In genomic region chr20:57598491-57598890, GRCh38 we compare ENCODE assay signal across 35 cellular contexts. TPM values are rescaled to one million over a fixed set of nuclear protein-coding genes. Genes with fewer than 3 reads are reported as not detected.
"Had no signal": no experiment of that assay in that cellular context is flagged by ENCODE, and none has a peak within 500 bp of the region (broad histone marks: within the 10 kb centered on the region; RNA-seq: fewer than 3 reads in every experiment).

No MANE protein-coding gene starts in this region.

- H3K9me3 Mint-ChIP-seq: activated B cell treated with CpG ODN at 0.5 μM for 24 hours; activated CD8-positive, alpha-beta T cell treated with anti-CD3 and anti-CD28 coated beads for 36 hours; activated T-cell treated with anti-CD3 and anti-CD28 coated beads, Interleukin-2, amount 50 U/mL, for 4 hours; activated T-helper 17 cell treated with anti-CD3 and anti-CD28 coated beads, Interleukin-2, amount 50 U/mL, for 72 hours; effector memory CD8-positive, alpha-beta T cell; T-helper 2 cell treated with Interferon-gamma antibody and Interleukin-4, amounts not matched to agents 5 μg/mL and 100 μg/mL, for 36 hours had no signal

- H3K4me3 Mint-ChIP-seq: activated CD8-positive, alpha-beta T cell treated with anti-CD3 and anti-CD28 coated beads for 36 hours; activated naive CD8-positive, alpha-beta T cell; activated T-cell treated with anti-CD3 and anti-CD28 coated beads, Interleukin-2, amount 50 U/mL, for 4 hours; activated T-helper 17 cell treated with anti-CD3 and anti-CD28 coated beads, Interleukin-2, amount 50 U/mL, for 72 hours; effector memory CD8-positive, alpha-beta T cell; T-helper 17 cell; T-helper 2 cell treated with Interferon-gamma antibody and Interleukin-4, amounts not matched to agents 5 μg/mL and 100 μg/mL, for 36 hours had no signal

- H3K27ac ChIP-seq: brain microvascular endothelial cell, esophagus muscularis mucosa, foreskin keratinocyte, gastroesophageal sphincter, WERI-Rb-1 had no signal

- ATAC-seq: activated CD4-positive, CD25-positive, alpha-beta regulatory T cell treated with anti-CD3 and anti-CD28 coated beads, Interleukin-2, amount 50 U/mL, for 24 hours; activated CD8-positive, alpha-beta T cell treated with anti-CD3 and anti-CD28 coated beads for 36 hours; activated T-cell treated with anti-CD3 and anti-CD28 coated beads, Interleukin-2, amount 50 U/mL, for 4 hours; activated T-helper 17 cell treated with anti-CD3 and anti-CD28 coated beads, Interleukin-2, amount 50 U/mL, for 72 hours; effector memory CD8-positive, alpha-beta T cell; foreskin keratinocyte; gastroesophageal sphincter; T-helper 17 cell had no signal

- DNase-seq: activated B cell treated with CpG ODN at 0.5 μM for 24 hours; activated CD4-positive, alpha-beta T cell treated with anti-CD3 and anti-CD28 coated beads for 48 hours; activated CD4-positive, alpha-beta T cell treated with anti-CD3 and anti-CD28 coated beads, Interleukin-2, amount 50 U/mL, for 1 hour; activated CD4-positive, alpha-beta T cell treated with anti-CD3 and anti-CD28 coated beads, Interleukin-2, amount 50 U/mL, for 48 hours; activated CD8-positive, alpha-beta memory T cell treated with anti-CD3 and anti-CD28 coated beads for 24 hours; activated CD8-positive, alpha-beta T cell treated with anti-CD3 and anti-CD28 coated beads for 36 hours; activated effector memory CD4-positive, alpha-beta T cell treated with Interleukin-2 at 50 U/mL for 16 hours; activated gamma-delta T cell treated with Interleukin-2 at 50 U/mL for 16 hours; activated naive CD4-positive, alpha-beta T cell treated with anti-CD3 and anti-CD28 coated beads, Interleukin-2, amount 50 U/mL, for 16 hours; activated naive CD4-positive, alpha-beta T cell treated with Interleukin-2 at 50 U/mL for 16 hours; activated T-cell treated with anti-CD3 and anti-CD28 coated beads, Interleukin-2, amount 50 U/mL, for 4 hours; amniotic stem cell; anterior cingulate cortex; brain microvascular endothelial cell; caudate nucleus; cortex of kidney; dermis blood vessel endothelial cell; effector CD4-positive, alpha-beta T cell; effector memory CD8-positive, alpha-beta T cell; erythroblast; foreskin keratinocyte; T-helper 1 cell; T-helper 17 cell; T1000; WERI-Rb-1 had no signal

- FAIRE-seq: astrocyte, colon had no signal

- H3K27me3 ChIP-seq: brain microvascular endothelial cell had no signal

- H3K4me3 ChIP-seq: esophagus muscularis mucosa, gastroesophageal sphincter had no signal

- H3K4me1 ChIP-seq: foreskin keratinocyte had no signal

- H3K9me3 ChIP-seq: esophagus muscularis mucosa, gastroesophageal sphincter had no signal

- H3K27ac Mint-ChIP-seq: activated B cell treated with CpG ODN at 0.5 μM for 24 hours; activated CD8-positive, alpha-beta T cell treated with anti-CD3 and anti-CD28 coated beads for 36 hours; activated naive CD8-positive, alpha-beta T cell; activated T-helper 17 cell treated with anti-CD3 and anti-CD28 coated beads, Interleukin-2, amount 50 U/mL, for 72 hours; effector memory CD8-positive, alpha-beta T cell; T-helper 17 cell; T-helper 2 cell treated with Interferon-gamma antibody and Interleukin-4, amounts not matched to agents 5 μg/mL and 100 μg/mL, for 36 hours had no signal

- H3K36me3 Mint-ChIP-seq: activated naive CD8-positive, alpha-beta T cell had no signal

- H3K36me3 ChIP-seq: brain microvascular endothelial cell, esophagus muscularis mucosa, gastroesophageal sphincter, WERI-Rb-1 had no signal

- H3K27me3 Mint-ChIP-seq: activated naive CD8-positive, alpha-beta T cell; effector memory CD8-positive, alpha-beta T cell; T-helper 17 cell had no signal

RNA-seq across cellular contexts. Expression of gene ZBP1, which starts 21.7 kb away (rescaled TPM):
- total RNA-seq: astrocyte, chondrocyte, dermis blood vessel endothelial cell, foreskin keratinocyte, glomerular endothelial cell had no signal

RNA-seq across cellular contexts. Expression of gene PCK1, which starts 37.6 kb away (rescaled TPM):
- total RNA-seq: activated B cell treated with CpG ODN at 0.5 μM for 24 hours; activated CD8-positive, alpha-beta T cell treated with anti-CD3 and anti-CD28 coated beads for 36 hours; activated T-helper 17 cell treated with anti-CD3 and anti-CD28 coated beads, Interleukin-2, amount 50 U/mL, for 72 hours; astrocyte; chondrocyte; dermis blood vessel endothelial cell; foreskin keratinocyte; glomerular endothelial cell; T-helper 17 cell had no signal
- polyA plus RNA-seq: foreskin keratinocyte had no signal
